Comparison of ENCODE assay signal across 11 cellular contexts in genomic region chr1:215137985-215138384, GRCh38.
"Had no signal": no experiment of that assay in that cellular context is flagged by ENCODE, and none has a peak within 500 bp of the region (broad histone marks: within the 10 kb centered on the region; RNA-seq: fewer than 3 reads in every experiment).

No MANE protein-coding gene starts in this region.

- H3K4me1 ChIP-seq: HAP-1 had no signal

- H2AFZ ChIP-seq: GM23248, GM23338 had no signal

- H3K27ac ChIP-seq: GM23248 had no signal

- FAIRE-seq: H1, H54 had no signal

- H3K9ac ChIP-seq: GM23248 had no signal

- ATAC-seq: GM23338, HCT116 had no signal

- H3K4me2 ChIP-seq: GM23338 had no signal

- DNase-seq: GM23248, GOT3, H7, H9, HCEC 1CT, HFFc6 had no signal

- H3K36me3 ChIP-seq: HAP-1 had no signal

- H3K4me3 ChIP-seq: GM23248, GM23338, HAP-1 had no signal
